In genomic region chrX:103630171-103630511, GRCh38 we compare ENCODE assay signal across 8 cellular contexts. TPM values are rescaled to one million over a fixed set of nuclear protein-coding genes. Genes with fewer than 3 reads are reported as not detected.
DNase-seq lines count a peak whose midpoint lies in the region; ATAC-seq and TF ChIP-seq lines count a peak whose summit lies in the region.

No MANE protein-coding gene starts in this region.

- peaks cover 3% of the 10 kb centered on the region for H3K4me1 Mint-ChIP-seq in glutamatergic neuron (ENCODE audit: low read depth, unreplicated experiment)

- H3K27me3 Mint-ChIP-seq in glutamatergic neuron (ENCODE audit: unreplicated experiment): peaks cover 6% of the 10 kb centered on the region

- H3K4me3 ChIP-seq in WI38 (ENCODE audit: low read depth, low read length) (peak overlapping the region; percentile 66), skin epidermis (peak overlapping the region; percentile 45 to 69 (median 57))

- H3K36me3 Mint-ChIP-seq in glutamatergic neuron (ENCODE audit: unreplicated experiment): no peaks in the 10 kb centered on the region

- DNase-seq in glutamatergic neuron (no peak), NCI-H1436 (lab: John Stamatoyannopoulos, UW) (no peak), hepatic stellate cell (ENCODE audit: low spot score) (no peak)

- no peak for TF ChIP-seq CTCF in WI38 (IDR thresholded peaks at IDR 0.05; ENCODE audit: low read depth, low read length)
- TF ChIP-seq CTCF in glutamatergic neuron (IDR thresholded peaks at IDR 0.05; ENCODE audit: partially characterized antibody, unreplicated experiment): no peak

- H3K27ac Mint-ChIP-seq in glutamatergic neuron (ENCODE audit: unreplicated experiment): peak overlapping the region; percentile 85

- H3K4me3 Mint-ChIP-seq in glutamatergic neuron (ENCODE audit: unreplicated experiment): peak overlapping the region; percentile 90

- peak; percentile 4 for ATAC-seq in GM21529 (IDR thresholded peaks at IDR 0.05; ENCODE audit: unreplicated experiment)
- no peak for ATAC-seq in HG02884 (IDR thresholded peaks at IDR 0.05; ENCODE audit: unreplicated experiment)
- ATAC-seq in HG03432 (IDR thresholded peaks at IDR 0.05; ENCODE audit: unreplicated experiment): no peak

- H3K27ac ChIP-seq in skin epidermis: peak overlapping the region in 18 of 21 experiments; percentile 73 to 91 (median 86)

- no peaks in the 10 kb centered on the region for H3K9me3 Mint-ChIP-seq in glutamatergic neuron (ENCODE audit: unreplicated experiment)

RNA-seq across cellular contexts. Expression of gene TCEAL1, which starts 1.4 kb away (rescaled TPM):
- total RNA-seq in glutamatergic neuron (ENCODE audit: unreplicated experiment): 7.7 TPM

RNA-seq across cellular contexts. Expression of gene TCEAL3, which starts 22.4 kb away (rescaled TPM):
- 9.0 TPM for total RNA-seq in glutamatergic neuron (ENCODE audit: unreplicated experiment)

RNA-seq across cellular contexts. Expression of gene TCEAL4, which starts 44.8 kb away (rescaled TPM):
- total RNA-seq in glutamatergic neuron (ENCODE audit: unreplicated experiment): 56.5 TPM

RNA-seq across cellular contexts. Expression of gene MORF4L2, which starts 56.4 kb away (rescaled TPM):
- 409 TPM for total RNA-seq in glutamatergic neuron (ENCODE audit: unreplicated experiment)
